Comparison of ENCODE assay signal across 1 cellular context in the genomic region with DNA sequence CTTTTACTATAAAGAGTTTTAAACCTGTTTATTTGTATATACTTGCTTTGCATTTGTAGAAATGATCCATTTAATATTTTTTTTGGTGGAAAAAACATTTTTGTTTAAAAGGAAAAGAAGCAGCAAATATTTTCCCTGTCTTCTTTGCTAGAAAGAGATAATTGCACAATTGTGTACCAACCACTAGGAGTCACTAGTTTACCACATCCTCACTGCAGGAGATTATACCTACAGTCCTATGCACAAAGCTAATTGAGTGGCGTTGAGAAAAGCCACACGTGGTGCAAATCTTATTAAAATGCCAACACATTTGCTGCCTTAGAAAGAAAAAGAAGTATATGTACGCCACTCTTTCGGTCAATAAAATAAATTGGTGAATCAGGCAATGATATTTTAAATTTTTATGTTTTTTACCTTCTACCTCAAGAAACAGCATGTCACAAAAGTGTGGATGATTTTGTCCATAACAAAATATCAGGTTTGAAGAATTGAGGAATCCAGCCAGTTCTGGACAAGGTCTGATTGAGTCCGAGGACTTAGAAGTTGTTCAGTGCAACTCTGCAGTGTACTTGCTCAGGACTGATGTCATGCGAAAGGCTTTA.
TF ChIP-seq lines count a peak whose summit lies in the region.

No MANE protein-coding gene starts in this region.

TF ChIP-seq in IMR-90, 13 proteins besides CTCF, POLR2A, EP300 and RAD21 (continued from another document):
- TF ChIP-seq, protein P1, sequence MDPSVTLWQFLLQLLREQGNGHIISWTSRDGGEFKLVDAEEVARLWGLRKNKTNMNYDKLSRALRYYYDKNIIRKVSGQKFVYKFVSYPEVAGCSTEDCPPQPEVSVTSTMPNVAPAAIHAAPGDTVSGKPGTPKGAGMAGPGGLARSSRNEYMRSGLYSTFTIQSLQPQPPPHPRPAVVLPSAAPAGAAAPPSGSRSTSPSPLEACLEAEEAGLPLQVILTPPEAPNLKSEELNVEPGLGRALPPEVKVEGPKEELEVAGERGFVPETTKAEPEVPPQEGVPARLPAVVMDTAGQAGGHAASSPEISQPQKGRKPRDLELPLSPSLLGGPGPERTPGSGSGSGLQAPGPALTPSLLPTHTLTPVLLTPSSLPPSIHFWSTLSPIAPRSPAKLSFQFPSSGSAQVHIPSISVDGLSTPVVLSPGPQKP (IDR thresholded peaks at IDR 0.05; ENCODE audit: borderline replicate concordance, low read depth, low read length): no peak
- TF ChIP-seq SMC3 (IDR thresholded peaks at IDR 0.05; ENCODE audit: low read depth, low read length) (peak; percentile 53), RFX5 (IDR thresholded peaks at IDR 0.05; ENCODE audit: low read depth, low read length) (no peak), RCOR1 (IDR thresholded peaks at IDR 0.05; ENCODE audit: insufficient replicate concordance, low read length) (no peak), MXI1 (IDR thresholded peaks at IDR 0.05; ENCODE audit: borderline replicate concordance, low read depth, low read length) (no peak), CHD1 (IDR thresholded peaks at IDR 0.05; ENCODE audit: low read depth, low read length) (no peak), NFE2L2 (IDR thresholded peaks at IDR 0.05; ENCODE audit: low read depth, low read length) (no peak), CEBPB (IDR thresholded peaks at IDR 0.05; ENCODE audit: low read depth, low read length) (peak; percentile 82)
- TF ChIP-seq, protein P2, sequence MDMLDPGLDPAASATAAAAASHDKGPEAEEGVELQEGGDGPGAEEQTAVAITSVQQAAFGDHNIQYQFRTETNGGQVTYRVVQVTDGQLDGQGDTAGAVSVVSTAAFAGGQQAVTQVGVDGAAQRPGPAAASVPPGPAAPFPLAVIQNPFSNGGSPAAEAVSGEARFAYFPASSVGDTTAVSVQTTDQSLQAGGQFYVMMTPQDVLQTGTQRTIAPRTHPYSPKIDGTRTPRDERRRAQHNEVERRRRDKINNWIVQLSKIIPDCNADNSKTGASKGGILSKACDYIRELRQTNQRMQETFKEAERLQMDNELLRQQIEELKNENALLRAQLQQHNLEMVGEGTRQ (IDR thresholded peaks at IDR 0.05; ENCODE audit: low read depth, low read length): no peak
